ENCODE assay signal across 10 cellular contexts in genomic region chr1:30759718-30760281, GRCh38. TPM values are rescaled to one million over a fixed set of nuclear protein-coding genes. Genes with fewer than 3 reads are reported as not detected.
A peak's percentile ranks its signal among the peaks of the same experiment; 100 is the strongest.
DNase-seq lines count a peak whose midpoint lies in the region; ATAC-seq and TF ChIP-seq lines count a peak whose summit lies in the region.
"Had no signal": no experiment of that assay in that cellular context is flagged by ENCODE, and none has a peak within 500 bp of the region (broad histone marks: within the 10 kb centered on the region; RNA-seq: fewer than 3 reads in every experiment).

No MANE protein-coding gene starts in this region.

- intact Hi-C loops in thyroid gland (cut with DNase I) = no loop called here

- TF ChIP-seq POLR2A in thyroid gland (IDR thresholded peaks at IDR 0.05) = no peak

- WGBS in thyroid gland, 2 donors = 83 to 92% methylated on average over 13 of the region's 13 CpGs

- no peak for ATAC-seq in HG03175 (IDR thresholded peaks at IDR 0.05; ENCODE audit: unreplicated experiment)

- DNase-seq in GM12865 (ENCODE audit: low read depth) = peak; percentile 87
- peak in 1 of 2 experiments; percentile 68 for DNase-seq in SJCRH30
- peak in 3 of 4 experiments; percentile 33 to 55 (median 42) for DNase-seq in activated naive CD4-positive, alpha-beta T cell (lab: John Stamatoyannopoulos, UW)
- DNase-seq in thyroid gland = no peak
- DNase-seq in NCI-H146 (lab: John Stamatoyannopoulos, UW) = no peak
- no peak for DNase-seq in C1 segment of cervical spinal cord (lab: John Stamatoyannopoulos, UW)
- DNase-seq: cerebellar nuclear complex, NCI-H2029 treated with DMSO at 0.1 percent for 48 hours had no signal

- H3K27me3 ChIP-seq in SJCRH30 (no peaks in the 10 kb centered on the region), neutrophil (no peaks in the 10 kb centered on the region), thyroid gland (no peaks in the 10 kb centered on the region)

- peak overlapping the region; percentile 88 for H3K4me3 ChIP-seq in GM12865 (ENCODE audit: low read depth, low read length)
- 0 out of 2 replicates have a peak overlapping the region, but pooled peaks have one; percentile 2 for H3K4me3 ChIP-seq in SJCRH30
- H3K4me3 ChIP-seq in neutrophil (ENCODE audit: low read depth in 1 of 2, low read length in 1 of 2) = no peak overlapping the region
- no peak overlapping the region for H3K4me3 ChIP-seq in thyroid gland (replicated peaks in 1 of 3)

- peaks cover 93% of the 10 kb centered on the region for H3K4me1 ChIP-seq in SJCRH30
- H3K4me1 ChIP-seq in neutrophil (ENCODE audit: control insufficient read depth in 1 of 2, insufficient read depth in 1 of 2, low read depth in 1 of 2, low read length in 1 of 2) = peaks cover 58 to 75% of the 10 kb centered on the region in 2 experiments
- peaks cover 0 to 4% of the 10 kb centered on the region in 2 donors for H3K4me1 ChIP-seq in thyroid gland

- H3K36me3 ChIP-seq in SJCRH30 (no peaks in the 10 kb centered on the region), neutrophil (peaks cover 13% of the 10 kb centered on the region), thyroid gland (no peaks in the 10 kb centered on the region)

- TF ChIP-seq CTCF in GM12865 (IDR thresholded peaks at IDR 0.05; ENCODE audit: insufficient read depth, low read depth, low read length, missing control alignments) (no peak), neutrophil (IDR thresholded peaks at IDR 0.05) (no peak), thyroid gland (IDR thresholded peaks at IDR 0.05) (no peak)

- no peaks in the 10 kb centered on the region for H3K9me3 ChIP-seq in SJCRH30 (replicated peaks)
- no peaks in the 10 kb centered on the region for H3K9me3 ChIP-seq in neutrophil
- H3K9me3 ChIP-seq in thyroid gland = no peaks in the 10 kb centered on the region

- H3K27ac ChIP-seq in SJCRH30 (peak overlapping the region; percentile 90), neutrophil (peak overlapping the region; percentile 72), thyroid gland (no peak overlapping the region)

RNA-seq across cellular contexts. Expression of gene LAPTM5, which starts 2.2 kb away (rescaled TPM):
- 31.5 and 34.9 TPM in 2 replicates for total RNA-seq in SJCRH30 (2014; rRNA removed; shearing (Covaris generic))
- 10 to 100 TPM; 25.3 to 97.3 (median 46.4) TPM for total RNA-seq in thyroid gland

RNA-seq across cellular contexts. Expression of gene MATN1, which starts 36.4 kb away (rescaled TPM):
- 0.47 and 0.89 TPM in 2 replicates for total RNA-seq in SJCRH30 (2014; rRNA removed; shearing (Covaris generic))
- total RNA-seq in thyroid gland = 1 to 10 TPM in 1 of 4 donors, under 1 TPM in 1, not detected in 2; 0.45 to 3.0 TPM

Comparison
In these comparisons a context has a peak if more than half of its experiments do, and no peak if none do; other contexts are left out.
1. DNase-seq: peak in GM12865 (single experiment) and activated naive CD4-positive, alpha-beta T cell (3 of 4); none in thyroid gland (0 of 2), NCI-H146 (single experiment) and C1 segment of cervical spinal cord (0 of 14).
2. H3K4me3 ChIP-seq: peak in GM12865 (single experiment) and SJCRH30 (single experiment); none in neutrophil (0 of 2) and thyroid gland (0 of 3).
3. H3K27ac ChIP-seq: peak in SJCRH30 (single experiment) and neutrophil (single experiment); none in thyroid gland (0 of 3).